In genomic region chr17:74992223-74992622, GRCh38 we compare ENCODE assay signal across 1 cellular context.
TF ChIP-seq lines count a peak whose summit lies in the region.

No MANE protein-coding gene starts in this region.

TF ChIP-seq in HepG2, 621 proteins besides CTCF, POLR2A, EP300 and RAD21:
- TF ChIP-seq ZFP82 (CRISPR knock-in tag; IDR thresholded peaks at IDR 0.05; ENCODE audit: borderline replicate concordance) (0 out of 2 replicates have a peak, but pooled peaks have one; percentile 54), SMAD3 (CRISPR knock-in tag; IDR thresholded peaks at IDR 0.05) (no peak), FOXK2 (IDR thresholded peaks at IDR 0.05) (no peak), ZNF292 (CRISPR knock-in tag; IDR thresholded peaks at IDR 0.05; ENCODE audit: borderline replicate concordance, low read depth) (no peak), RBM39 (IDR thresholded peaks at IDR 0.05; ENCODE audit: low read depth, low read length, poor library complexity, severe bottlenecking) (no peak), ZBTB21 (CRISPR knock-in tag; IDR thresholded peaks at IDR 0.05) (no peak), TBX2 (CRISPR knock-in tag; IDR thresholded peaks at IDR 0.05; ENCODE audit: borderline replicate concordance) (no peak), NONO (IDR thresholded peaks at IDR 0.05) (no peak), NONO (CRISPR knock-in tag; conservative IDR thresholded peaks at IDR 0.05) (no peak), ZNF383 (CRISPR knock-in tag; IDR thresholded peaks at IDR 0.05; ENCODE audit: borderline replicate concordance) (no peak), ZFYVE20 (CRISPR knock-in tag; IDR thresholded peaks at IDR 0.05; ENCODE audit: borderline replicate concordance, low read depth) (no peak), DNMT1 (CRISPR knock-in tag; IDR thresholded peaks at IDR 0.05) (no peak), ZNF224 (CRISPR knock-in tag; IDR thresholded peaks at IDR 0.05) (no peak), JUNB (CRISPR knock-in tag; IDR thresholded peaks at IDR 0.05; ENCODE audit: borderline replicate concordance) (no peak), ZNF569 (CRISPR knock-in tag; IDR thresholded peaks at IDR 0.05; ENCODE audit: borderline replicate concordance) (no peak), HIC2 (CRISPR knock-in tag; IDR thresholded peaks at IDR 0.05; ENCODE audit: low read depth) (no peak), EEA1 (CRISPR knock-in tag; IDR thresholded peaks at IDR 0.05; ENCODE audit: borderline replicate concordance) (no peak), ZZZ3 (CRISPR knock-in tag; IDR thresholded peaks at IDR 0.05; ENCODE audit: borderline replicate concordance) (no peak), PHB2 (IDR thresholded peaks at IDR 0.05; ENCODE audit: partially characterized antibody) (no peak), ZNF567 (CRISPR knock-in tag; IDR thresholded peaks at IDR 0.05; ENCODE audit: borderline replicate concordance) (no peak), SALL2 (CRISPR knock-in tag; IDR thresholded peaks at IDR 0.05) (0 out of 2 replicates have a peak, but pooled peaks have one; percentile 36), EED (CRISPR knock-in tag; IDR thresholded peaks at IDR 0.05) (no peak), DPF2 (CRISPR knock-in tag; IDR thresholded peaks at IDR 0.05; ENCODE audit: borderline replicate concordance, low read depth) (0 out of 2 replicates have a peak, but pooled peaks have one; percentile 4), SMARCE1 (IDR thresholded peaks at IDR 0.05; ENCODE audit: borderline replicate concordance) (no peak), FOSL1 (CRISPR knock-in tag; IDR thresholded peaks at IDR 0.05; ENCODE audit: borderline replicate concordance) (no peak), HNRNPL (IDR thresholded peaks at IDR 0.05; ENCODE audit: low read depth, low read length) (no peak), ZNF629 (CRISPR knock-in tag; conservative IDR thresholded peaks at IDR 0.05) (no peak), ZNF570 (CRISPR knock-in tag; IDR thresholded peaks at IDR 0.05; ENCODE audit: borderline replicate concordance) (no peak), ZNF253 (CRISPR knock-in tag; IDR thresholded peaks at IDR 0.05; ENCODE audit: borderline replicate concordance) (no peak), ZNF460 (CRISPR knock-in tag; IDR thresholded peaks at IDR 0.05; ENCODE audit: borderline replicate concordance) (0 out of 2 replicates have a peak, but pooled peaks have one; percentile 15), ZNF790 (CRISPR knock-in tag; IDR thresholded peaks at IDR 0.05; ENCODE audit: borderline replicate concordance) (no peak), KDM3A (CRISPR knock-in tag; IDR thresholded peaks at IDR 0.05; ENCODE audit: low read depth) (no peak)
- TF ChIP-seq, protein P1, sequence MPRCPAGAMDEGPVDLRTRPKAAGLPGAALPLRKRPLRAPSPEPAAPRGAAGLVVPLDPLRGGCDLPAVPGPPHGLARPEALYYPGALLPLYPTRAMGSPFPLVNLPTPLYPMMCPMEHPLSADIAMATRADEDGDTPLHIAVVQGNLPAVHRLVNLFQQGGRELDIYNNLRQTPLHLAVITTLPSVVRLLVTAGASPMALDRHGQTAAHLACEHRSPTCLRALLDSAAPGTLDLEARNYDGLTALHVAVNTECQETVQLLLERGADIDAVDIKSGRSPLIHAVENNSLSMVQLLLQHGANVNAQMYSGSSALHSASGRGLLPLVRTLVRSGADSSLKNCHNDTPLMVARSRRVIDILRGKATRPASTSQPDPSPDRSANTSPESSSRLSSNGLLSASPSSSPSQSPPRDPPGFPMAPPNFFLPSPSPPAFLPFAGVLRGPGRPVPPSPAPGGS (CRISPR knock-in tag; IDR thresholded peaks at IDR 0.05): no peak
